ENCODE assay signal across 9 cellular contexts in the genomic region with DNA sequence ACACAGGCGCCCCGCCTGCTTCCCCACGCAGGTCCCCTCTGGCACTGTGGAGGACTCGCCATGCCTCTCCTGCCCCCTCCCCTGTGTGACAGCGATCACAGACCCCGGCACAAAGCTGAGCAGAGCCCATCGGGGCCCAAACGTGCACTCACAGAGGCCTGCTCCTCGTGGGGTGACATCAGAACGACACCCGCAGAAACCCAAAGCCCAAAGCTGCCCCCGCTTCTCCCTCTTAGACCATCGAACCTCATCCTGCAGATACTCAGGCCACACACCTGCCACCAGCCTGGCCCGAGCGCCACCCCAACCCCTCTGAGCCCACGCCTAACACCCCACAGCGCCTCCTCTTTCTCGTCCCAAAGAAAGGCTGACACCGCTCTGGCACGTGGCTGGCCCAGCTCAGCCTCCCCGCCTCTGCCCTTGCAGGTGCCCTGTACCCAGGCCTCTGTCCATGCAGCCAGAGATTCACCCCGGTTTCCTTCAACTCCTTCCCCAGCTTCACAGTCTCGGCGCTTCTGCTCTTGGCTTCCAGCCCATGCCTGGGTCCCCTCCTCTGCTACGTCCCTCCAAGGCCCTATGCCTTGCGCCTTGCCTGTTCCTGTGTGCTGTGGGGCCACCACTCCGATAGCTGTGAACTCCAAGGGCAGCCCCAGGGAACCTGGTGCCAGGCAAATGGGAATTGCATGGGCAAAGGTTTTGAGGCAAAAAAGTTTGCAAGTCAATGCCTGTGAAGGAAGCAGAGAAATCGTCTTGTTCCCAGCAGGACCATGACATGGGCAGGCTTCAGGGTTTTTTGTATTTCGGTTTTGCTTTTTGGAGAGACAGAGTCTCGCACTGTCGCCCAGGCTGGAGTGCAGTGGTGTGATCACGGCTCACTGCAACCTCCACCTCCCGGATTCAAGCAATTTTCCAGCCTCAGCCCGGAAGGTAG. TPM values are rescaled to one million over a fixed set of nuclear protein-coding genes. Genes with fewer than 3 reads are reported as not detected.
DNase-seq lines count a peak whose midpoint lies in the region; TF ChIP-seq lines count a peak whose summit lies in the region.
"Had no signal": no experiment of that assay in that cellular context is flagged by ENCODE, and none has a peak within 500 bp of the region (broad histone marks: within the 10 kb centered on the region; RNA-seq: fewer than 3 reads in every experiment).

No MANE protein-coding gene starts in this region.

- no peak overlapping the region for H3K27ac ChIP-seq in SU-DHL-6 (ENCODE audit: low read depth, low read length)
- H3K27ac ChIP-seq in esophagus squamous epithelium = peak overlapping the region; percentile 3 to 99 (median 48)
- H3K27ac ChIP-seq in sigmoid colon = peak overlapping the region; percentile 93 to 100 (median 98)

- H3K4me1 ChIP-seq in ES-I3 (ENCODE audit: insufficient read depth, low read length) (no peaks in the 10 kb centered on the region; the same call in 1 of the 2 replicates), esophagus squamous epithelium (peaks cover 42 to 91% (median 56%) of the 10 kb centered on the region in 3 donors), sigmoid colon (peaks cover 0 to 57% (median 54%) of the 10 kb centered on the region in 4 donors)

- H3K4me3 ChIP-seq in SU-DHL-6 (ENCODE audit: insufficient read depth, low read length, poor library complexity, severe bottlenecking) = no peak overlapping the region
- peak overlapping the region; percentile 11 to 75 (median 62) for H3K4me3 ChIP-seq in esophagus squamous epithelium
- peak overlapping the region in 3 of 4 donors; percentile 48 to 64 (median 53) for H3K4me3 ChIP-seq in sigmoid colon

- peaks cover 30% of the 10 kb centered on the region for H3F3A ChIP-seq in SU-DHL-6 (ENCODE audit: insufficient read depth)

- H3K9me3 ChIP-seq in ES-I3 (ENCODE audit: control insufficient read depth, insufficient read depth, low read length) (no peaks in the 10 kb centered on the region), SU-DHL-6 (ENCODE audit: insufficient read depth, low read length) (no peaks in the 10 kb centered on the region), esophagus squamous epithelium (no peaks in the 10 kb centered on the region), sigmoid colon (no peaks in the 10 kb centered on the region)

- peaks cover 11% of the 10 kb centered on the region; the same call in 1 of the 2 replicates for H3K79me2 ChIP-seq in SU-DHL-6 (ENCODE audit: insufficient read depth, low read length)

- WGBS in esophagus squamous epithelium, 2 donors = 51 to 53% methylated on average over 20 to 28 of the region's 34 CpGs
- WGBS in sigmoid colon, 2 donors = 34 to 61% methylated on average over 34 of the region's 34 CpGs

- H3K4me2 ChIP-seq in SU-DHL-6 (ENCODE audit: low read depth, low read length, poor library complexity, severe bottlenecking) = peak overlapping the region; percentile 38

- no peak overlapping the region for H2AFZ ChIP-seq in SU-DHL-6 (ENCODE audit: low read depth, low read length, severe bottlenecking)

- DNase-seq in esophagus squamous epithelium (lab: John Stamatoyannopoulos, UW) = no peak
- no peak for DNase-seq in sigmoid colon
- DNase-seq in LoVo (ENCODE audit: low spot score) = no peak
- DNase-seq in NOMO-1 treated with dmso at 0.1 percent for 144 hours (lab: John Stamatoyannopoulos, UW; ENCODE audit: unreplicated experiment) = no peak
- DNase-seq in AG20443 (ENCODE audit: low spot score) = no peak
- no peak for DNase-seq in activated CD4-positive, alpha-beta T cell treated with anti-CD3 and anti-CD28 coated beads for 1 hour
- DNase-seq: small intestine had no signal

- no peak for TF ChIP-seq CTCF in SU-DHL-6 (IDR thresholded peaks at IDR 0.05; ENCODE audit: insufficient read depth, low read length, poor library complexity, severe bottlenecking)
- no peak for TF ChIP-seq CTCF in esophagus squamous epithelium (IDR thresholded peaks at IDR 0.05)
- TF ChIP-seq CTCF in sigmoid colon (IDR thresholded peaks at IDR 0.05) = no peak

- no peak for TF ChIP-seq EP300 in sigmoid colon (IDR thresholded peaks at IDR 0.05)

- H3K9me2 ChIP-seq in SU-DHL-6 (replicated peaks; ENCODE audit: insufficient read depth, low read length) = no peaks in the 10 kb centered on the region

- H3K36me3 ChIP-seq in ES-I3 (ENCODE audit: insufficient read depth, low read length) = no peaks in the 10 kb centered on the region
- no peaks in the 10 kb centered on the region for H3K36me3 ChIP-seq in SU-DHL-6 (ENCODE audit: low read length)
- peaks cover 0 to 6% (median 0%) of the 10 kb centered on the region in 3 donors for H3K36me3 ChIP-seq in esophagus squamous epithelium
- no peaks in the 10 kb centered on the region for H3K36me3 ChIP-seq in sigmoid colon

- H3K27me3 ChIP-seq in SU-DHL-6 (ENCODE audit: low read length) = no peaks in the 10 kb centered on the region
- peaks cover 0 to 13% (median 0%) of the 10 kb centered on the region in 4 donors for H3K27me3 ChIP-seq in esophagus squamous epithelium
- H3K27me3 ChIP-seq in sigmoid colon = peaks cover 6 to 19% (median 7%) of the 10 kb centered on the region in 3 donors

- intact Hi-C loops in esophagus squamous epithelium (cut with DNase I) (no loop called here), sigmoid colon (cut with DNase I) (no loop called here)

- H4K20me1 ChIP-seq in SU-DHL-6 (ENCODE audit: low read depth, low read length) = no peaks in the 10 kb centered on the region

- TF ChIP-seq POLR2A in esophagus squamous epithelium (IDR thresholded peaks at IDR 0.05) = no peak
- TF ChIP-seq POLR2A in sigmoid colon (IDR thresholded peaks at IDR 0.05) = no peak

- H3K9ac ChIP-seq in ES-I3 (ENCODE audit: low read depth, low read length) (peak overlapping the region; percentile 51; the same call in 1 of the 2 replicates), SU-DHL-6 (ENCODE audit: low read length) (no peak overlapping the region)

RNA-seq across cellular contexts. Expression of a gene that starts 0.8 kb away (rescaled TPM):
- total RNA-seq in esophagus squamous epithelium (1 to 10 TPM in 3 of 4 donors, under 1 TPM in 1; 0.38 to 1.6 (median 1.2) TPM), sigmoid colon (under 1 TPM in 3 of 4 donors, not detected in 1; 0.36 to 0.82 (median 0.81) TPM)
- polyA plus RNA-seq in sigmoid colon = under 1 TPM in 1 of 3 donors, not detected in 2; 0.36 TPM

RNA-seq across cellular contexts. Expression of a gene that starts 2.9 kb away (rescaled TPM):
- total RNA-seq in esophagus squamous epithelium (100 to 1,000 TPM in 3 of 4 donors, 10 to 100 TPM in 1; 83.4 to 171 (median 132) TPM), sigmoid colon (100 to 1,000 TPM in 3 of 4 donors, 10 to 100 TPM in 1; 74.7 to 112 (median 104) TPM)
- polyA plus RNA-seq in sigmoid colon = 100 to 1,000 TPM; 294 to 390 (median 352) TPM

RNA-seq across cellular contexts. Expression of a gene that starts 9.7 kb away (rescaled TPM):
- total RNA-seq in esophagus squamous epithelium = 10 to 100 TPM; 12.4 to 65.0 (median 40.4) TPM
- 10 to 100 TPM; 14.6 to 70.3 (median 15.4) TPM for total RNA-seq in sigmoid colon
- polyA plus RNA-seq in sigmoid colon = 10 to 100 TPM; 42.1 to 87.0 (median 57.7) TPM

RNA-seq across cellular contexts. Expression of a gene that starts 30.5 kb away (rescaled TPM):
- total RNA-seq in esophagus squamous epithelium (100 to 1,000 TPM; 116 to 415 (median 238) TPM), sigmoid colon (1,000 to 10,000 TPM in 1 of 4 donors, 100 to 1,000 TPM in 3; 602 to 1,004 (median 791) TPM)
- polyA plus RNA-seq in sigmoid colon = 100 to 1,000 TPM; 129 to 455 (median 265) TPM

RNA-seq across cellular contexts. Expression of a gene that starts 33.1 kb away (rescaled TPM):
- 10 to 100 TPM; 59.3 to 68.5 (median 61.6) TPM for total RNA-seq in esophagus squamous epithelium
- 10 to 100 TPM; 36.4 to 51.0 (median 42.7) TPM for total RNA-seq in sigmoid colon
- polyA plus RNA-seq in sigmoid colon = 10 to 100 TPM; 31.2 to 86.5 (median 41.8) TPM
